ENCODE assay signal across 8 cellular contexts in genomic region chr5:96614110-96614691, GRCh38. TPM values are rescaled to one million over a fixed set of nuclear protein-coding genes. Genes with fewer than 3 reads are reported as not detected.
A peak's percentile ranks its signal among the peaks of the same experiment; 100 is the strongest.
DNase-seq lines count a peak whose midpoint lies in the region; ATAC-seq and TF ChIP-seq lines count a peak whose summit lies in the region.

No MANE protein-coding gene starts in this region.

- DNase-seq in NCI-H1417 (lab: John Stamatoyannopoulos, UW) (peak; percentile 50 to 82 (median 78)), NCI-H1417 treated with DMSO at 0.1 percent for 48 hours (lab: John Stamatoyannopoulos, UW) (no peak), MG63 (peak; percentile 81), SIG-M5 treated with dmso at 0.1 percent for 504 hours (lab: John Stamatoyannopoulos, UW; ENCODE audit: unreplicated experiment) (peak; percentile 59), ascending aorta (ENCODE audit: low spot score in 2 of 2) (peak in 1 of 2 donors; percentile 77), right atrium auricular region (ENCODE audit: low spot score) (peak; percentile 70)

- no peak for ATAC-seq in GM21737 (IDR thresholded peaks at IDR 0.05; ENCODE audit: unreplicated experiment)

- no peak overlapping the region for H3K4me3 ChIP-seq in MG63
- H3K4me3 ChIP-seq in ascending aorta = peak overlapping the region in 1 of 2 donors; percentile 28
- no peak overlapping the region for H3K4me3 ChIP-seq in right atrium auricular region
- peak overlapping the region; percentile 8 for H3K4me3 ChIP-seq in rectal smooth muscle tissue (ENCODE audit: low read length)

- H3K27me3 ChIP-seq in MG63 = no peaks in the 10 kb centered on the region
- H3K27me3 ChIP-seq in ascending aorta = no peaks in the 10 kb centered on the region
- no peaks in the 10 kb centered on the region for H3K27me3 ChIP-seq in right atrium auricular region
- no peaks in the 10 kb centered on the region for H3K27me3 ChIP-seq in rectal smooth muscle tissue (ENCODE audit: control insufficient read depth, insufficient read depth, low read length)

- no peak overlapping the region for H3K9ac ChIP-seq in rectal smooth muscle tissue (ENCODE audit: low read length)

- H3K36me3 ChIP-seq in MG63 (no peaks in the 10 kb centered on the region), ascending aorta (no peaks in the 10 kb centered on the region), right atrium auricular region (no peaks in the 10 kb centered on the region), rectal smooth muscle tissue (ENCODE audit: control insufficient read depth, insufficient read depth, low read length) (no peaks in the 10 kb centered on the region)

- TF ChIP-seq CTCF in ascending aorta (IDR thresholded peaks at IDR 0.05) = peak; percentile 40 to 59 (median 52)
- TF ChIP-seq CTCF in right atrium auricular region (IDR thresholded peaks at IDR 0.05) = peak; percentile 23 to 69

- intact Hi-C loops in ascending aorta (cut with DNase I) = loop anchor here (1.0 to 10.0 kb wide), 3 partner anchors 48 to 133 kb away; partner anchors contain the start of gene CAST

- peak overlapping the region; percentile 76 to 80 for H3K27ac ChIP-seq in ascending aorta
- H3K27ac ChIP-seq in right atrium auricular region = peak overlapping the region; percentile 59 to 61
- no peak overlapping the region for H3K27ac ChIP-seq in rectal smooth muscle tissue (ENCODE audit: low read depth, low read length)

- peaks cover 8 to 15% of the 10 kb centered on the region in 2 donors for H3K4me1 ChIP-seq in ascending aorta
- peaks cover 0 to 15% of the 10 kb centered on the region in 2 donors for H3K4me1 ChIP-seq in right atrium auricular region
- peaks cover 5% of the 10 kb centered on the region for H3K4me1 ChIP-seq in rectal smooth muscle tissue (ENCODE audit: control insufficient read depth, insufficient read depth, low read length)

- H3K9me3 ChIP-seq in MG63 (peaks cover 6% of the 10 kb centered on the region; the same call in 1 of the 2 replicates), ascending aorta (no peaks in the 10 kb centered on the region), right atrium auricular region (no peaks in the 10 kb centered on the region)

RNA-seq across cellular contexts. Expression of gene CAST, which starts 48.0 kb away (rescaled TPM):
- 136 and 150 TPM in 2 replicates for total RNA-seq in MG63 (2014; rRNA removed; shearing (Covaris generic); ENCODE audit: low replicate concordance)
- 266 TPM for total RNA-seq in ascending aorta
- 100 to 1,000 TPM; 439 to 631 TPM for total RNA-seq in right atrium auricular region
